1 cellular context compared by ENCODE assay signal in genomic region chr19:13100031-13100588, GRCh38.
A peak's percentile ranks its signal among the peaks of the same experiment; 100 is the strongest.
TF ChIP-seq lines count a peak whose summit lies in the region.

No MANE protein-coding gene starts in this region.

TF ChIP-seq in K562, 482 proteins besides CTCF, POLR2A, EP300 and RAD21 (continued from another document):
- TF ChIP-seq CHAMP1 (IDR thresholded peaks at IDR 0.05) (no peak), ETV5 (CRISPR knock-in tag; IDR thresholded peaks at IDR 0.05; ENCODE audit: low read depth) (peak; percentile 48; the same call in 1 of the 2 replicates), PML (IDR thresholded peaks at IDR 0.05; ENCODE audit: low read length) (0 out of 2 replicates have a peak, but pooled peaks have one; percentile 23), KHSRP (IDR thresholded peaks at IDR 0.05) (0 out of 2 replicates have a peak, but pooled peaks have one; percentile 18), POLR2AphosphoS5 (IDR thresholded peaks at IDR 0.05; ENCODE audit: control insufficient read depth, insufficient read depth, low read depth, low read length) (peak; percentile 80), CAMTA2 (CRISPR knock-in tag; conservative IDR thresholded peaks at IDR 0.05) (no peak), ZNF57 (CRISPR knock-in tag; IDR thresholded peaks at IDR 0.05) (no peak), MEF2D (tag; conservative IDR thresholded peaks at IDR 0.05; ENCODE audit: low read depth) (peak; percentile 60), ZNF133 (CRISPR knock-in tag; IDR thresholded peaks at IDR 0.05) (no peak)
